26 cellular contexts compared by ENCODE assay signal in genomic region chr9:85432599-85432998, GRCh38.
DNase-seq lines count a peak whose midpoint lies in the region; ATAC-seq and TF ChIP-seq lines count a peak whose summit lies in the region.
"Had no signal": no experiment of that assay in that cellular context is flagged by ENCODE, and none has a peak within 500 bp of the region (broad histone marks: within the 10 kb centered on the region; RNA-seq: fewer than 3 reads in every experiment).

No MANE protein-coding gene starts in this region.

- H3K4me1 ChIP-seq in mucosa of descending colon (ENCODE audit: low read depth), result no peaks in the 10 kb centered on the region
- peaks cover 0 to 17% (median 5%) of the 10 kb centered on the region in 4 donors for H3K4me1 ChIP-seq in sigmoid colon
- H3K4me1 ChIP-seq: A549, esophagus muscularis mucosa, gastrocnemius medialis, psoas muscle had no signal

- no peaks in the 10 kb centered on the region for H3K27me3 ChIP-seq in sigmoid colon
- H3K27me3 ChIP-seq: gastrocnemius medialis, thyroid gland had no signal

- no peak for TF ChIP-seq CTCF in GM12865 (IDR thresholded peaks at IDR 0.05; ENCODE audit: insufficient read depth, low read depth, low read length, missing control alignments)
- no peak for TF ChIP-seq CTCF in mucosa of descending colon (IDR thresholded peaks at IDR 0.05)
- no peak for TF ChIP-seq CTCF in sigmoid colon (IDR thresholded peaks at IDR 0.05)

- intact Hi-C loops in mucosa of descending colon (cut with DNase I, micrococcal nuclease) (no loop called here), sigmoid colon (cut with DNase I) (no loop called here)

- 67 to 72% methylated on average over 3 of the region's 3 CpGs for WGBS in sigmoid colon, 2 donors

- H3K4me3 ChIP-seq in GM12865 (ENCODE audit: low read depth, low read length), result no peak overlapping the region
- no peak overlapping the region for H3K4me3 ChIP-seq in mucosa of descending colon
- H3K4me3 ChIP-seq in sigmoid colon, result no peak overlapping the region
- H3K4me3 ChIP-seq: A549, esophagus muscularis mucosa, gastrocnemius medialis, psoas muscle, thyroid gland had no signal

- ATAC-seq in GM21529 (IDR thresholded peaks at IDR 0.05; ENCODE audit: unreplicated experiment), result peak; percentile 62
- ATAC-seq in mucosa of descending colon, result peak; percentile 78
- ATAC-seq: A549, gastrocnemius medialis, psoas muscle had no signal

- H3K36me3 ChIP-seq in mucosa of descending colon (ENCODE audit: low read depth) (no peaks in the 10 kb centered on the region), sigmoid colon (no peaks in the 10 kb centered on the region)
- H3K36me3 ChIP-seq: esophagus muscularis mucosa, gastrocnemius medialis, thyroid gland had no signal

- no peak for TF ChIP-seq POLR2A in sigmoid colon (IDR thresholded peaks at IDR 0.05)

- H3K27ac ChIP-seq in sigmoid colon, result no peak overlapping the region
- H3K27ac ChIP-seq: A549, esophagus muscularis mucosa, psoas muscle, thyroid gland had no signal

- no peak for TF ChIP-seq EP300 in sigmoid colon (IDR thresholded peaks at IDR 0.05)

- H3K9me3 ChIP-seq in mucosa of descending colon, result no peaks in the 10 kb centered on the region
- H3K9me3 ChIP-seq in sigmoid colon, result no peaks in the 10 kb centered on the region
- H3K9me3 ChIP-seq: A549, gastrocnemius medialis, thyroid gland had no signal

- DNase-seq in GM12865 (ENCODE audit: low read depth) (peak; percentile 49), MV-4-11 (lab: John Stamatoyannopoulos, UW) (peak; percentile 80), mucosa of descending colon (no peak), DMS53 (lab: John Stamatoyannopoulos, UW) (no peak), sigmoid colon (no peak), islet precursor cell (no peak), RKO (ENCODE audit: low spot score) (no peak)
- DNase-seq: activated CD4-positive, alpha-beta T cell treated with anti-CD3 and anti-CD28 coated beads, Interleukin-2, amount 50 U/mL, for 4 hours; activated CD8-positive, alpha-beta memory T cell treated with anti-CD3 and anti-CD28 coated beads, Interleukin-2, amount 50 U/mL, for 48 hours; activated naive CD8-positive, alpha-beta T cell treated with anti-CD3 and anti-CD28 coated beads for 36 hours; cerebellar nuclear complex; effector CD8-positive, alpha-beta T cell; gastrocnemius medialis; hypothalamus; IMR-90; kidney; NCI-H146; NCI-H2171 treated with DMSO at 0.1 percent for 48 hours; NCI-H526; psoas muscle; stimulated activated CD4-positive, alpha-beta T cell treated with anti-CD3 and anti-CD28 coated beads, Interleukin-2, amount 100 ng/mL, for 48 hours; stimulated activated naive CD4-positive, alpha-beta T cell; thyroid gland had no signal

Comparison
In these comparisons a context has a peak if more than half of its experiments do, and no peak if none do; other contexts are left out.
1. DNase-seq: peak in GM12865 (single experiment) and MV-4-11 (single experiment); none in mucosa of descending colon (0 of 3), DMS53 (single experiment), sigmoid colon (single experiment), islet precursor cell (single experiment) and RKO (single experiment).